ENCODE assay signal across 12 cellular contexts in genomic region chr1:197481101-197481500, GRCh38.
DNase-seq lines count a peak whose midpoint lies in the region; ATAC-seq and TF ChIP-seq lines count a peak whose summit lies in the region.
"Had no signal": no experiment of that assay in that cellular context is flagged by ENCODE, and none has a peak within 500 bp of the region (broad histone marks: within the 10 kb centered on the region; RNA-seq: fewer than 3 reads in every experiment).

No MANE protein-coding gene starts in this region.

- peak overlapping the region; percentile 16 for H3K27ac Mint-ChIP-seq in activated naive CD4-positive, alpha-beta T cell treated with anti-CD3 and anti-CD28 coated beads for 36 hours
- no peak overlapping the region for H3K27ac Mint-ChIP-seq in activated CD4-positive, alpha-beta memory T cell treated with anti-CD3 and anti-CD28 coated beads, Interleukin-2, amount 10 ng/mL, durations not matched to agents 7 days and 5 days

- no peak overlapping the region for H3K4me3 ChIP-seq in tibial artery
- H3K4me3 ChIP-seq: K562, sigmoid colon had no signal

- no peaks in the 10 kb centered on the region for H3K27me3 Mint-ChIP-seq in activated naive CD4-positive, alpha-beta T cell treated with anti-CD3 and anti-CD28 coated beads for 36 hours (ENCODE audit: low read depth)
- peaks cover 6% of the 10 kb centered on the region for H3K27me3 Mint-ChIP-seq in activated CD4-positive, alpha-beta memory T cell treated with anti-CD3 and anti-CD28 coated beads, Interleukin-2, amount 10 ng/mL, durations not matched to agents 7 days and 5 days

- intact Hi-C loops in activated naive CD4-positive, alpha-beta T cell treated with anti-CD3 and anti-CD28 coated beads for 36 hours (cut with micrococcal nuclease) = no loop called here
- intact Hi-C loops in tibial artery (cut with DNase I; ENCODE audit: low total_unique reads) = no loop called here

- peak; percentile 67 for DNase-seq in activated naive CD4-positive, alpha-beta T cell treated with anti-CD3 and anti-CD28 coated beads for 36 hours
- no peak for DNase-seq in activated naive CD4-positive, alpha-beta T cell treated with Interleukin-2 at 50 U/mL for 16 hours
- DNase-seq in activated CD4-positive, alpha-beta memory T cell treated with anti-CD3 and anti-CD28 coated beads, Interleukin-2, amount 10 ng/mL, durations not matched to agents 7 days and 5 days = peak; percentile 40
- peak; percentile 1 for DNase-seq in stimulated activated CD8-positive, alpha-beta memory T cell treated with anti-CD3 and anti-CD28 coated beads, Interleukin-12 subunit alpha, Interleukin-12 subunit beta, amount 100 ng/mL, for 1 hour (ENCODE audit: low read depth)
- DNase-seq in D341Med (ENCODE audit: low spot score) = no peak
- no peak for DNase-seq in tibial artery
- no peak for DNase-seq in DMS114 treated with DMSO at 0.1 percent for 48 hours (lab: John Stamatoyannopoulos, UW; ENCODE audit: unreplicated experiment)
- DNase-seq: COR-L47, NCI-H748 treated with DMSO at 0.1 percent for 48 hours, sigmoid colon had no signal

- no peaks in the 10 kb centered on the region for H3K27me3 ChIP-seq in tibial artery
- H3K27me3 ChIP-seq: sigmoid colon had no signal

- no peaks in the 10 kb centered on the region for H3K36me3 ChIP-seq in tibial artery
- H3K36me3 ChIP-seq: sigmoid colon had no signal

- peak; percentile 72 for ATAC-seq in HG02885 (IDR thresholded peaks at IDR 0.05; ENCODE audit: poor library complexity, unreplicated experiment)
- ATAC-seq: K562 had no signal

- H3K9me3 Mint-ChIP-seq in activated naive CD4-positive, alpha-beta T cell treated with anti-CD3 and anti-CD28 coated beads for 36 hours = no peaks in the 10 kb centered on the region
- no peaks in the 10 kb centered on the region for H3K9me3 Mint-ChIP-seq in activated CD4-positive, alpha-beta memory T cell treated with anti-CD3 and anti-CD28 coated beads, Interleukin-2, amount 10 ng/mL, durations not matched to agents 7 days and 5 days

- peaks cover 15% of the 10 kb centered on the region for H3K4me1 Mint-ChIP-seq in activated naive CD4-positive, alpha-beta T cell treated with anti-CD3 and anti-CD28 coated beads for 36 hours (ENCODE audit: low read depth)
- peaks cover 10% of the 10 kb centered on the region for H3K4me1 Mint-ChIP-seq in activated CD4-positive, alpha-beta memory T cell treated with anti-CD3 and anti-CD28 coated beads, Interleukin-2, amount 10 ng/mL, durations not matched to agents 7 days and 5 days

- CTCF ChIA-PET in activated naive CD4-positive, alpha-beta T cell treated with anti-CD3 and anti-CD28 coated beads for 36 hours (lab: Charles Lee) = no interaction called here
- CTCF ChIA-PET in activated CD4-positive, alpha-beta memory T cell treated with anti-CD3 and anti-CD28 coated beads, Interleukin-2, amount 10 ng/mL, durations not matched to agents 7 days and 5 days (lab: Charles Lee) = no interaction called here

- no peaks in the 10 kb centered on the region for H3K36me3 Mint-ChIP-seq in activated naive CD4-positive, alpha-beta T cell treated with anti-CD3 and anti-CD28 coated beads for 36 hours (ENCODE audit: low read depth)
- no peaks in the 10 kb centered on the region for H3K36me3 Mint-ChIP-seq in activated CD4-positive, alpha-beta memory T cell treated with anti-CD3 and anti-CD28 coated beads, Interleukin-2, amount 10 ng/mL, durations not matched to agents 7 days and 5 days (ENCODE audit: low read depth)

- POLR2A ChIA-PET in activated CD4-positive, alpha-beta memory T cell treated with anti-CD3 and anti-CD28 coated beads, Interleukin-2, amount 10 ng/mL, durations not matched to agents 7 days and 5 days (lab: Charles Lee) = no interaction called here

- H3K4me3 Mint-ChIP-seq in activated naive CD4-positive, alpha-beta T cell treated with anti-CD3 and anti-CD28 coated beads for 36 hours = no peak overlapping the region
- H3K4me3 Mint-ChIP-seq in activated CD4-positive, alpha-beta memory T cell treated with anti-CD3 and anti-CD28 coated beads, Interleukin-2, amount 10 ng/mL, durations not matched to agents 7 days and 5 days = no peak overlapping the region

- no peak for TF ChIP-seq CTCF in tibial artery (IDR thresholded peaks at IDR 0.05)

- H3K9me3 ChIP-seq in tibial artery = no peaks in the 10 kb centered on the region
- H3K9me3 ChIP-seq: sigmoid colon had no signal

- no peak overlapping the region for H3K27ac ChIP-seq in tibial artery
- H3K27ac ChIP-seq: sigmoid colon had no signal

- no peaks in the 10 kb centered on the region for H3K4me1 ChIP-seq in tibial artery
- H3K4me1 ChIP-seq: sigmoid colon had no signal

Comparison
In these comparisons a context has a peak if more than half of its experiments do, and no peak if none do; other contexts are left out.
1. DNase-seq: peak in activated naive CD4-positive, alpha-beta T cell treated with anti-CD3 and anti-CD28 coated beads for 36 hours (single experiment), activated CD4-positive, alpha-beta memory T cell treated with anti-CD3 and anti-CD28 coated beads, Interleukin-2, amount 10 ng/mL, durations not matched to agents 7 days and 5 days (single experiment) and stimulated activated CD8-positive, alpha-beta memory T cell treated with anti-CD3 and anti-CD28 coated beads, Interleukin-12 subunit alpha, Interleukin-12 subunit beta, amount 100 ng/mL, for 1 hour (single experiment); none in activated naive CD4-positive, alpha-beta T cell treated with Interleukin-2 at 50 U/mL for 16 hours (single experiment), D341Med (single experiment), tibial artery (0 of 2) and DMS114 treated with DMSO at 0.1 percent for 48 hours (single experiment).